21 cellular contexts compared by ENCODE assay signal in the genomic region with DNA sequence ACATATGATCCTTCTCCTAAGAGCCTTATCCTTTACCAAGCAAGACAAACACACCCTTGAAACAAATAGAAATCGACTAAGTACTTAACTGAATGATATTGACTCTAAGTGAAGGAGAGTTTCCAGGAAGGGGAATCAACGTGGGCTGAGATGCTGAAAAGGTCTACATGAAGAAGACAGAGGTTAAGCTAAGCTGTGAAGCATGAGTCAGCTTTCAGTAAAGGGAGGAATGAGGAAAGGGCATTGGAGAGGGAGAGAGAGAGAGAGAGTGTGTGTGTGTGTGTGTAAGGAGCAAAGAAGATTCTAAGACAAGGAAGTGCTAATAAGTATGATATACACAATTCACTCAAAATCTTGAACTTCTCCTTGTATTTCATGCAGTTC.
DNase-seq lines count a peak whose midpoint lies in the region; ATAC-seq, FAIRE-seq and TF ChIP-seq lines count a peak whose summit lies in the region.
"Had no signal": no experiment of that assay in that cellular context is flagged by ENCODE, and none has a peak within 500 bp of the region (broad histone marks: within the 10 kb centered on the region; RNA-seq: fewer than 3 reads in every experiment).

No MANE protein-coding gene starts in this region.

- H2BK12ac ChIP-seq in mesenchymal stem cell (ENCODE audit: low read length in 2 of 2) = no peak overlapping the region

- no peak overlapping the region for H2AFZ ChIP-seq in mesenchymal stem cell (ENCODE audit: low read depth, low read length)
- H2AFZ ChIP-seq in smooth muscle cell (ENCODE audit: low read depth) = no peak overlapping the region

- no peak overlapping the region for H3K4me2 ChIP-seq in mesenchymal stem cell (ENCODE audit: low read length, poor library complexity, severe bottlenecking)
- H3K4me2 ChIP-seq in smooth muscle cell = no peak overlapping the region
- H3K4me2 ChIP-seq: KMS-11 had no signal

- H3K23ac ChIP-seq in mesenchymal stem cell (ENCODE audit: low read length in 2 of 2) = no peak overlapping the region

- H3K79me2 ChIP-seq in smooth muscle cell (ENCODE audit: low read depth) = no peaks in the 10 kb centered on the region

- H3K4me1 ChIP-seq in mesenchymal stem cell (ENCODE audit: control insufficient read depth, insufficient read depth, low read depth, low read length) (peaks cover 2% of the 10 kb centered on the region), smooth muscle cell (ENCODE audit: low read depth) (no peaks in the 10 kb centered on the region)
- H3K4me1 ChIP-seq: colonic mucosa, vagina had no signal

- H3K14ac ChIP-seq in mesenchymal stem cell (ENCODE audit: low read length in 2 of 2) = no peak overlapping the region

- H3K4me3 ChIP-seq in epithelial cell of esophagus (ENCODE audit: low read length) = no peak overlapping the region
- no peak overlapping the region for H3K4me3 ChIP-seq in mesenchymal stem cell (ENCODE audit: insufficient read depth in 1 of 2, low read depth in 1 of 2, low read length in 2 of 2)
- H3K4me3 ChIP-seq in smooth muscle cell = no peak overlapping the region
- H3K4me3 ChIP-seq: colonic mucosa, vagina had no signal

- no peak overlapping the region for H2BK120ac ChIP-seq in mesenchymal stem cell (ENCODE audit: low read depth, low read length)

- TF ChIP-seq CTCF in epithelial cell of esophagus (IDR thresholded peaks at IDR 0.05; ENCODE audit: insufficient read depth, low read depth, low read length, missing control alignments) = no peak
- no peak for TF ChIP-seq CTCF in smooth muscle cell (IDR thresholded peaks at IDR 0.05; ENCODE audit: borderline replicate concordance, insufficient read depth, poor library complexity, severe bottlenecking)

- no peak overlapping the region for H2BK15ac ChIP-seq in mesenchymal stem cell (ENCODE audit: low read depth, poor library complexity, severe bottlenecking)

- H3K27ac ChIP-seq in mesenchymal stem cell (ENCODE audit: low read length, poor library complexity, severe bottlenecking) (no peak overlapping the region), smooth muscle cell (ENCODE audit: low read depth) (no peak overlapping the region)
- H3K27ac ChIP-seq: colonic mucosa, KMS-11, vagina had no signal

- H3F3A ChIP-seq in smooth muscle cell (ENCODE audit: low read depth) = no peaks in the 10 kb centered on the region

- H2BK5ac ChIP-seq in mesenchymal stem cell (ENCODE audit: low read depth, low read length, poor library complexity, severe bottlenecking) = no peak overlapping the region

- H2AK5ac ChIP-seq in mesenchymal stem cell (ENCODE audit: low read length, severe bottlenecking) = no peak overlapping the region

- no peak for ATAC-seq in HG03565 (IDR thresholded peaks at IDR 0.05; ENCODE audit: unreplicated experiment)

- H3K79me1 ChIP-seq in mesenchymal stem cell (replicated peaks; ENCODE audit: low read length, poor library complexity, severe bottlenecking) = no peaks in the 10 kb centered on the region

- H3K9ac ChIP-seq in mesenchymal stem cell (ENCODE audit: low read length) = no peak overlapping the region
- H3K9ac ChIP-seq in smooth muscle cell (ENCODE audit: low read depth) = no peak overlapping the region
- H3K9ac ChIP-seq: KMS-11 had no signal

- H3K27me3 ChIP-seq in mesenchymal stem cell (ENCODE audit: control insufficient read depth in 1 of 2, insufficient read depth in 1 of 2, low read length in 2 of 2) (peaks cover 14 to 25% of the 10 kb centered on the region in 2 experiments), smooth muscle cell (ENCODE audit: low read depth) (no peaks in the 10 kb centered on the region)
- H3K27me3 ChIP-seq: colonic mucosa, vagina had no signal

- FAIRE-seq in RCC 7860 (lab: Jason Lieb, UNC) = no peak
- FAIRE-seq: endometrium, TTC549 had no signal

- DNase-seq in EH (ENCODE audit: low read depth) = peak; percentile 9
- peak; percentile 43 for DNase-seq in NCI-H2029 treated with DMSO at 0.1 percent for 48 hours (lab: John Stamatoyannopoulos, UW)
- DNase-seq in epithelial cell of esophagus (ENCODE audit: low read depth) = peak; percentile 3
- peak; percentile 68 for DNase-seq in mesenchymal stem cell
- no peak for DNase-seq in smooth muscle cell (lab: John Stamatoyannopoulos, UW; ENCODE audit: unreplicated experiment)
- no peak for DNase-seq in RCC 7860 (ENCODE audit: low spot score)
- no peak for DNase-seq in SKM-1 treated with dmso at 0.1 percent for 144 hours (lab: John Stamatoyannopoulos, UW; ENCODE audit: unreplicated experiment)
- DNase-seq: activated CD4-positive, alpha-beta T cell treated with anti-CD3 and anti-CD28 coated beads, Interleukin-2, amount 10 ng/mL, durations not matched to agents 7 days and 5 days; activated CD8-positive, alpha-beta memory T cell treated with anti-CD3 and anti-CD28 coated beads, Interleukin-2, amount 50 U/mL, for 4 hours; activated effector memory CD4-positive, alpha-beta T cell treated with anti-CD3 and anti-CD28 coated beads, Interleukin-2, amount 50 U/mL, for 16 hours; amygdala; CD8-positive, alpha-beta memory T cell; colonic mucosa; H7; NCI-H1105; NCI-H2171 treated with DMSO at 0.1 percent for 48 hours had no signal

- H4K20me1 ChIP-seq in smooth muscle cell (ENCODE audit: low read depth) = no peaks in the 10 kb centered on the region

- H4K91ac ChIP-seq in mesenchymal stem cell (ENCODE audit: low read length) = no peak overlapping the region

- H4K8ac ChIP-seq in mesenchymal stem cell (ENCODE audit: low read length) = no peak overlapping the region

- no peaks in the 10 kb centered on the region for H3K9me3 ChIP-seq in mesenchymal stem cell (ENCODE audit: control insufficient read depth, low read length)
- no peaks in the 10 kb centered on the region for H3K9me3 ChIP-seq in smooth muscle cell (replicated peaks; ENCODE audit: low read depth)
- H3K9me3 ChIP-seq: colonic mucosa, vagina had no signal

- H3K36me3 ChIP-seq in mesenchymal stem cell (ENCODE audit: control insufficient read depth in 1 of 2, insufficient read depth in 2 of 2, low read depth in 1 of 2, low read length in 2 of 2) (no peaks in the 10 kb centered on the region), smooth muscle cell (ENCODE audit: low read depth) (no peaks in the 10 kb centered on the region)
- H3K36me3 ChIP-seq: colonic mucosa, vagina had no signal

- WGBS in mesenchymal stem cell = 65% methylated on average over 2 of the region's 2 CpGs
- WGBS in smooth muscle cell (ENCODE audit: low lambda C conversion rate) = 39% methylated on average over 2 of the region's 2 CpGs

- no peak overlapping the region for H3K18ac ChIP-seq in mesenchymal stem cell (ENCODE audit: low read depth in 1 of 2, low read length in 2 of 2)

- H3K4ac ChIP-seq in mesenchymal stem cell (ENCODE audit: low read depth in 1 of 2, low read length in 2 of 2) = no peak overlapping the region

Comparison
In these comparisons a context has a peak if more than half of its experiments do, and no peak if none do; other contexts are left out.
1. DNase-seq: peak in EH (single experiment), NCI-H2029 treated with DMSO at 0.1 percent for 48 hours (single experiment), epithelial cell of esophagus (single experiment) and mesenchymal stem cell (single experiment); none in smooth muscle cell (single experiment), RCC 7860 (single experiment) and SKM-1 treated with dmso at 0.1 percent for 144 hours (single experiment).